In genomic region chr20:32649697-32650471, GRCh38 we compare ENCODE assay signal across 1 cellular context.
TF ChIP-seq lines count a peak whose summit lies in the region.

No MANE protein-coding gene starts in this region.

TF ChIP-seq in H1, 55 proteins besides CTCF, POLR2A, EP300 and RAD21 (continued from another document):
- TF ChIP-seq ATF2 (IDR thresholded peaks at IDR 0.05; ENCODE audit: low read length) (no peak), ZNF274 (IDR thresholded peaks at IDR 0.05; ENCODE audit: borderline replicate concordance, extremely low read depth, low read length) (no peak), TCF12 (IDR thresholded peaks at IDR 0.05; ENCODE audit: low read depth, low read length) (no peak), SIX5 (IDR thresholded peaks at IDR 0.05; ENCODE audit: low read depth, low read length) (no peak), ASH2L (IDR thresholded peaks at IDR 0.05; ENCODE audit: low read length) (no peak), GTF2F1 (IDR thresholded peaks at IDR 0.05; ENCODE audit: borderline replicate concordance, low read depth, low read length) (no peak), TBP (IDR thresholded peaks at IDR 0.05; ENCODE audit: low read depth, low read length) (no peak), CREB1 (IDR thresholded peaks at IDR 0.05) (no peak)
